8 cellular contexts compared by ENCODE assay signal in genomic region chr2:134917219-134917957, GRCh38. TPM values are rescaled to one million over a fixed set of nuclear protein-coding genes. Genes with fewer than 3 reads are reported as not detected.
DNase-seq lines count a peak whose midpoint lies in the region; ATAC-seq and TF ChIP-seq lines count a peak whose summit lies in the region.

No MANE protein-coding gene starts in this region.

- no peak for TF ChIP-seq POLR2A in esophagus muscularis mucosa (IDR thresholded peaks at IDR 0.05; ENCODE audit: low read depth)

- H3K4me1 Mint-ChIP-seq in activated B cell treated with CpG ODN at 0.5 μM for 24 hours = peaks cover 44% of the 10 kb centered on the region

- H3K36me3 ChIP-seq in esophagus muscularis mucosa (no peaks in the 10 kb centered on the region), osteoblast (ENCODE audit: insufficient read depth, low read length) (no peaks in the 10 kb centered on the region)

- H3K4me1 ChIP-seq in esophagus muscularis mucosa = peaks cover 29 to 38% (median 35%) of the 10 kb centered on the region in 4 donors
- peaks cover 12% of the 10 kb centered on the region for H3K4me1 ChIP-seq in osteoblast (ENCODE audit: insufficient read depth, low read length)

- no peaks in the 10 kb centered on the region for H3K27me3 ChIP-seq in esophagus muscularis mucosa
- no peaks in the 10 kb centered on the region for H3K27me3 ChIP-seq in osteoblast (ENCODE audit: insufficient read depth, low read length)

- H3K27me3 Mint-ChIP-seq in activated B cell treated with CpG ODN at 0.5 μM for 24 hours = peaks cover 3% of the 10 kb centered on the region

- peak; percentile 64 for DNase-seq in activated effector memory CD4-positive, alpha-beta T cell treated with anti-CD3 and anti-CD28 coated beads, Interleukin-2, amount 50 U/mL, for 16 hours
- DNase-seq in activated effector memory CD4-positive, alpha-beta T cell treated with Interleukin-2 at 50 U/mL for 16 hours = no peak
- peak; percentile 18 for DNase-seq in activated B cell treated with CpG ODN at 0.5 μM for 24 hours
- no peak for DNase-seq in esophagus muscularis mucosa (ENCODE audit: extremely low spot score)
- no peak for DNase-seq in osteoblast (ENCODE audit: insufficient read length, low spot score, missing footprints)

- peak overlapping the region; percentile 99 for H3K27ac Mint-ChIP-seq in activated B cell treated with CpG ODN at 0.5 μM for 24 hours

- H2AFZ ChIP-seq in osteoblast (ENCODE audit: low read length) = peak overlapping the region; percentile 89

- TF ChIP-seq EP300 in esophagus muscularis mucosa (IDR thresholded peaks at IDR 0.05) = no peak

- POLR2A ChIA-PET in activated B cell treated with CpG ODN at 0.5 μM for 24 hours (lab: Charles Lee) = interaction anchor here (0.5 to 3.2 kb wide), 11 partner anchors 13 to 797 kb away, joined by 3 to 20 read pairs (median 5); partner anchors contain the start of genes R3HDM1, RAB3GAP1 and ZRANB3

- H3K36me3 Mint-ChIP-seq in activated B cell treated with CpG ODN at 0.5 μM for 24 hours (ENCODE audit: low read depth) = peaks cover 28% of the 10 kb centered on the region

- 42% methylated on average over 18 of the region's 18 CpGs for WGBS in esophagus muscularis mucosa

- H3K9me3 Mint-ChIP-seq in activated B cell treated with CpG ODN at 0.5 μM for 24 hours = peaks cover 2% of the 10 kb centered on the region

- H3K9me3 ChIP-seq in esophagus muscularis mucosa = no peaks in the 10 kb centered on the region
- no peaks in the 10 kb centered on the region for H3K9me3 ChIP-seq in osteoblast (ENCODE audit: low read depth, low read length)

- H3K4me2 ChIP-seq in osteoblast (ENCODE audit: insufficient read depth, low read length) = peak overlapping the region; percentile 98

- peak overlapping the region; percentile 76 to 94 (median 92) for H3K4me3 ChIP-seq in esophagus muscularis mucosa
- H3K4me3 ChIP-seq in osteoblast (ENCODE audit: insufficient read depth, low read length) = peak overlapping the region; percentile 87

- intact Hi-C loops in activated B cell treated with CpG ODN at 0.5 μM for 24 hours (cut with micrococcal nuclease) = loop anchor here (5.0 kb wide), 2 partner anchors 665 to 685 kb away; partner anchors contain the start of gene MGAT5
- intact Hi-C loops in esophagus muscularis mucosa (cut with DNase I) = loop anchor here (5.0 to 10.0 kb wide), 2 partner anchors 615 to 793 kb away; partner anchors contain the start of genes R3HDM1 and ZRANB3

- H3K27ac ChIP-seq in esophagus muscularis mucosa (replicated peaks in 1 of 4) (peak overlapping the region; percentile 96 to 98 (median 96)), osteoblast (ENCODE audit: low read depth, low read length) (peak overlapping the region; percentile 76)

- H4K20me1 ChIP-seq in osteoblast (ENCODE audit: insufficient read depth, low read length) = peaks cover 30% of the 10 kb centered on the region

- TF ChIP-seq CTCF in activated B cell treated with CpG ODN at 0.5 μM for 24 hours (IDR thresholded peaks at IDR 0.05) = no peak
- TF ChIP-seq CTCF in esophagus muscularis mucosa (IDR thresholded peaks at IDR 0.05) = no peak
- no peak for TF ChIP-seq CTCF in osteoblast (IDR thresholded peaks at IDR 0.05; ENCODE audit: extremely low read depth, low read depth, low read length)

- CTCF ChIA-PET in activated B cell treated with CpG ODN at 0.5 μM for 24 hours (lab: Charles Lee) = interaction anchor here (1.0 kb wide), 1 partner anchor 466 kb away, joined by 5 read pairs; no protein-coding TSS in a partner anchor

- ATAC-seq in activated B cell treated with CpG ODN at 0.5 μM for 24 hours (ENCODE audit: low read depth) (no peak), GM21528 (IDR thresholded peaks at IDR 0.05; ENCODE audit: low FRiP score, unreplicated experiment) (no peak), GM19023 (IDR thresholded peaks at IDR 0.05; ENCODE audit: unreplicated experiment) (no peak), esophagus mucosa (no peak)

- peaks cover 37% of the 10 kb centered on the region for H3K79me2 ChIP-seq in osteoblast (ENCODE audit: insufficient read depth, low read length)

- peak overlapping the region; percentile 98 for H3K4me3 Mint-ChIP-seq in activated B cell treated with CpG ODN at 0.5 μM for 24 hours

RNA-seq across cellular contexts. Expression of gene CCNT2, which starts 1.2 kb away (rescaled TPM):
- total RNA-seq in activated B cell treated with CpG ODN at 0.5 μM for 24 hours = 62.9 and 73.4 TPM in 2 replicates
- 10 to 100 TPM; 16.1 to 29.1 (median 20.5) TPM for total RNA-seq in esophagus muscularis mucosa
- total RNA-seq in osteoblast = 26.2 and 26.8 TPM in 2 replicates
- 19.2 TPM for total RNA-seq in esophagus mucosa

Comparison
In these comparisons a context has a peak if more than half of its experiments do, and no peak if none do; other contexts are left out.
1. DNase-seq: peak in activated effector memory CD4-positive, alpha-beta T cell treated with anti-CD3 and anti-CD28 coated beads, Interleukin-2, amount 50 U/mL, for 16 hours (single experiment) and activated B cell treated with CpG ODN at 0.5 μM for 24 hours (single experiment); none in activated effector memory CD4-positive, alpha-beta T cell treated with Interleukin-2 at 50 U/mL for 16 hours (single experiment), esophagus muscularis mucosa (single experiment) and osteoblast (single experiment).